ENCODE assay signal across 1 cellular context in genomic region chr16:52051773-52052172, GRCh38.
TF ChIP-seq lines count a peak whose summit lies in the region.

No MANE protein-coding gene starts in this region.

TF ChIP-seq in GM23338, 12 proteins besides CTCF, POLR2A, EP300 and RAD21 (continued from another document):
- TF ChIP-seq REST (IDR thresholded peaks at IDR 0.05; ENCODE audit: unreplicated experiment) = no peak
